10 cellular contexts compared by ENCODE assay signal in genomic region chrX:66028936-66029335, GRCh38. TPM values are rescaled to one million over a fixed set of nuclear protein-coding genes. Genes with fewer than 3 reads are reported as not detected.
"Had no signal": no experiment of that assay in that cellular context is flagged by ENCODE, and none has a peak within 500 bp of the region (broad histone marks: within the 10 kb centered on the region; RNA-seq: fewer than 3 reads in every experiment).

No MANE protein-coding gene starts in this region.

- H3K4me3 Mint-ChIP-seq: GM23338, H9, IgD-negative memory B cell had no signal

- ATAC-seq: GM23338, HepG2 had no signal

- H3K36me3 Mint-ChIP-seq: IgD-negative memory B cell had no signal

- H3K27ac Mint-ChIP-seq: GM23338, H9, IgD-negative memory B cell had no signal

- H3K4me3 ChIP-seq: GM23338 had no signal

- FAIRE-seq: H1, H54, HepG2 had no signal

- H3K4me1 Mint-ChIP-seq: GM23338, H9 had no signal

- H3K27ac ChIP-seq: HL-60 had no signal

- DNase-seq: H9, HCEC 1CT, KBM-7 had no signal

- H2AFZ ChIP-seq: GM23338 had no signal

- H3K9me3 Mint-ChIP-seq: GM23338 had no signal

- H3K4me2 ChIP-seq: GM23338 had no signal

RNA-seq across cellular contexts. Expression of gene VSIG4, which starts 10.9 kb away (rescaled TPM):
- total RNA-seq: GM23338, H1, H9, HepG2, HT1080 had no signal
- polyA plus RNA-seq: GM23338, H1, HepG2, IgD-negative memory B cell had no signal
